In genomic region chr6:40894962-40895799, GRCh38 we compare ENCODE assay signal across 8 cellular contexts.
DNase-seq lines count a peak whose midpoint lies in the region; ATAC-seq and TF ChIP-seq lines count a peak whose summit lies in the region.

No MANE protein-coding gene starts in this region.

- H4K8ac ChIP-seq in neuronal stem cell (ENCODE audit: low read depth, low read length) = no peak overlapping the region

- H3K9me3 ChIP-seq in PC-3 (ENCODE audit: low read length) (no peaks in the 10 kb centered on the region), fibroblast of lung (ENCODE audit: control insufficient read depth, insufficient read depth, low read depth, low read length) (no peaks in the 10 kb centered on the region), neuronal stem cell (replicated peaks in 1 of 2; ENCODE audit: control insufficient read depth in 2 of 2, insufficient read depth in 1 of 2, low read depth in 1 of 2, low read length in 2 of 2) (no peaks in the 10 kb centered on the region)

- ATAC-seq in PC-3 = peak; percentile 99
- no peak for ATAC-seq in HG02885 (IDR thresholded peaks at IDR 0.05; ENCODE audit: poor library complexity, unreplicated experiment)
- no peak for ATAC-seq in HG03469 (IDR thresholded peaks at IDR 0.05; ENCODE audit: unreplicated experiment)
- no peak for ATAC-seq in activated CD8-positive, alpha-beta T cell treated with anti-CD3 and anti-CD28 coated beads for 36 hours

- H3K36me3 Mint-ChIP-seq in activated CD8-positive, alpha-beta T cell treated with anti-CD3 and anti-CD28 coated beads for 36 hours (ENCODE audit: low read depth) = no peaks in the 10 kb centered on the region

- H3K18ac ChIP-seq in neuronal stem cell (ENCODE audit: low read length) = no peak overlapping the region

- H3K9me2 ChIP-seq in PC-3 (replicated peaks; ENCODE audit: low read length) = no peaks in the 10 kb centered on the region

- no peak overlapping the region for H3K27ac ChIP-seq in PC-3 (ENCODE audit: low read length)
- no peak overlapping the region for H3K27ac ChIP-seq in fibroblast of lung (ENCODE audit: insufficient read depth, low read length)
- H3K27ac ChIP-seq in neuronal stem cell (replicated peaks; ENCODE audit: low read length) = no peak overlapping the region

- no peaks in the 10 kb centered on the region for H3K9me3 Mint-ChIP-seq in activated CD8-positive, alpha-beta T cell treated with anti-CD3 and anti-CD28 coated beads for 36 hours

- H4K91ac ChIP-seq in neuronal stem cell (ENCODE audit: low read depth, low read length, poor library complexity) = no peak overlapping the region

- no peak overlapping the region for H3K4me3 ChIP-seq in PC-3 (ENCODE audit: low read length)
- H3K4me3 ChIP-seq in fibroblast of lung (replicated peaks in 1 of 4; ENCODE audit: control extremely low read depth in 1 of 4, insufficient read depth in 1 of 4, low read depth in 3 of 4, low read length in 4 of 4) = no peak overlapping the region
- no peak overlapping the region for H3K4me3 ChIP-seq in neuronal stem cell (ENCODE audit: low read length in 2 of 2)

- H3K23ac ChIP-seq in neuronal stem cell (ENCODE audit: low read depth, low read length, poor library complexity) = no peak overlapping the region

- CTCF ChIA-PET in PC-3 (lab: Charles Lee) = interaction anchor here (0.7 to 1.4 kb wide), 3 partner anchors 67 to 132 kb away, joined by 4 to 13 read pairs (median 7); no protein-coding TSS in a partner anchor
- CTCF ChIA-PET in activated CD8-positive, alpha-beta T cell treated with anti-CD3 and anti-CD28 coated beads for 36 hours (lab: Charles Lee) = interaction anchor here (1.1 kb wide), 1 partner anchor 133 kb away, joined by 4 read pairs; no protein-coding TSS in a partner anchor

- POLR2A ChIA-PET in PC-3 (lab: Charles Lee; ENCODE audit: unreplicated experiment) = no interaction called here
- POLR2A ChIA-PET in activated CD8-positive, alpha-beta T cell treated with anti-CD3 and anti-CD28 coated beads for 36 hours (lab: Charles Lee) = no interaction called here

- H3K14ac ChIP-seq in neuronal stem cell (ENCODE audit: low read length) = no peak overlapping the region

- H3K4me1 Mint-ChIP-seq in activated CD8-positive, alpha-beta T cell treated with anti-CD3 and anti-CD28 coated beads for 36 hours (ENCODE audit: low read depth) = no peaks in the 10 kb centered on the region

- H3K4me3 Mint-ChIP-seq in activated CD8-positive, alpha-beta T cell treated with anti-CD3 and anti-CD28 coated beads for 36 hours = no peak overlapping the region

- H3K79me2 ChIP-seq in PC-3 (ENCODE audit: low read length) (no peaks in the 10 kb centered on the region), fibroblast of lung (ENCODE audit: control insufficient read depth, insufficient read depth, low read length) (no peaks in the 10 kb centered on the region)

- H3K9ac ChIP-seq in PC-3 (ENCODE audit: low read length) = no peak overlapping the region
- no peak overlapping the region for H3K9ac ChIP-seq in fibroblast of lung (ENCODE audit: insufficient read depth, low read length)
- H3K9ac ChIP-seq in neuronal stem cell (ENCODE audit: low read depth, low read length, poor library complexity) = no peak overlapping the region

- H3K4me2 ChIP-seq in PC-3 (ENCODE audit: low read length) (no peak overlapping the region), fibroblast of lung (ENCODE audit: extremely low read depth, insufficient read depth, low read length) (no peak overlapping the region), neuronal stem cell (ENCODE audit: insufficient read depth, low read length, poor library complexity, severe bottlenecking) (no peak overlapping the region)

- H2AK5ac ChIP-seq in neuronal stem cell (ENCODE audit: low read depth, low read length) = no peak overlapping the region

- no CpG with 5 or more reads among the region's 14 CpGs for WGBS in neuronal stem cell (ENCODE audit: extremely low coverage in 2 of 2, insufficient read length in 2 of 2, insufficient replicate concordance in 1 of 2), 2 donors

- peaks cover 7% of the 10 kb centered on the region for H3K27me3 Mint-ChIP-seq in activated CD8-positive, alpha-beta T cell treated with anti-CD3 and anti-CD28 coated beads for 36 hours

- H3K27me3 ChIP-seq in PC-3 (ENCODE audit: low read length) (0 out of 2 replicates have a peak, but pooled peaks cover 4% of the 10 kb centered on the region), fibroblast of lung (ENCODE audit: control insufficient read depth, insufficient read depth, low read length) (no peaks in the 10 kb centered on the region), neuronal stem cell (ENCODE audit: control insufficient read depth in 3 of 3, insufficient read depth in 3 of 3, low read depth in 1 of 3, low read length in 3 of 3) (no peaks in the 10 kb centered on the region)

- DNase-seq in DMS53 (lab: John Stamatoyannopoulos, UW) (peak; percentile 90), PC-3 (peak; percentile 74), fibroblast of lung (ENCODE audit: low read depth in 2 of 2) (peak; percentile 47 to 50), neuronal stem cell (ENCODE audit: low spot score) (peak; percentile 39), SIG-M5 treated with dmso at 0.1 percent for 504 hours (lab: John Stamatoyannopoulos, UW; ENCODE audit: unreplicated experiment) (no peak)
- DNase-seq in activated CD8-positive, alpha-beta T cell treated with anti-CD3 and anti-CD28 coated beads for 36 hours = no peak

- H2AFZ ChIP-seq in PC-3 (ENCODE audit: low read length) (peak overlapping the region; percentile 42), fibroblast of lung (ENCODE audit: low read length) (peak overlapping the region; percentile 47), neuronal stem cell (ENCODE audit: low read length) (peak overlapping the region; percentile 74)

- no peak overlapping the region for H2BK15ac ChIP-seq in neuronal stem cell (ENCODE audit: low read length)

- H4K20me1 ChIP-seq in PC-3 (ENCODE audit: low read length) (no peaks in the 10 kb centered on the region), fibroblast of lung (ENCODE audit: control insufficient read depth, extremely low read depth, insufficient read depth, low read length) (no peaks in the 10 kb centered on the region)

- H3K79me1 ChIP-seq in neuronal stem cell (ENCODE audit: low read depth, low read length) = no peaks in the 10 kb centered on the region

- TF ChIP-seq CTCF in PC-3 (conservative IDR thresholded peaks at IDR 0.05; ENCODE audit: low read depth, low read length) (peak; percentile 86), fibroblast of lung (conservative IDR thresholded peaks at IDR 0.05 in 1 of 2, IDR thresholded peaks at IDR 0.05 in 1 of 2; ENCODE audit: low read depth in 1 of 2, low read length in 2 of 2) (peak; percentile 65 to 66)
- no peak for TF ChIP-seq CTCF in activated CD8-positive, alpha-beta T cell treated with anti-CD3 and anti-CD28 coated beads for 36 hours (IDR thresholded peaks at IDR 0.05)

- H2BK120ac ChIP-seq in neuronal stem cell (ENCODE audit: low read depth, low read length) = no peak overlapping the region

- no peaks in the 10 kb centered on the region for H3F3A ChIP-seq in PC-3 (ENCODE audit: low read length, unreplicated experiment)

- no peak overlapping the region for H2BK5ac ChIP-seq in neuronal stem cell (ENCODE audit: low read length)

- H3K36me3 ChIP-seq in PC-3 (ENCODE audit: low read depth, low read length) (no peaks in the 10 kb centered on the region), fibroblast of lung (ENCODE audit: control insufficient read depth, insufficient read depth, low read length) (no peaks in the 10 kb centered on the region), neuronal stem cell (replicated peaks in 1 of 2; ENCODE audit: control insufficient read depth in 2 of 2, insufficient read depth in 2 of 2, low read length in 2 of 2) (no peaks in the 10 kb centered on the region)

- H3K27ac Mint-ChIP-seq in activated CD8-positive, alpha-beta T cell treated with anti-CD3 and anti-CD28 coated beads for 36 hours = no peak overlapping the region

- H3K4me1 ChIP-seq in PC-3 (ENCODE audit: insufficient read depth, low read length) = no peaks in the 10 kb centered on the region
- H3K4me1 ChIP-seq in fibroblast of lung (ENCODE audit: control insufficient read depth, extremely low read depth, insufficient read depth, low read length) = no peaks in the 10 kb centered on the region
- H3K4me1 ChIP-seq in neuronal stem cell (ENCODE audit: control insufficient read depth in 2 of 2, insufficient read depth in 1 of 2, low read depth in 1 of 2, low read length in 2 of 2) = no peaks in the 10 kb centered on the region

- intact Hi-C loops in PC-3 (cut with micrococcal nuclease) = loop anchor here (1.0 kb wide), 5 partner anchors 17 to 172 kb away; no protein-coding TSS in a partner anchor
- intact Hi-C loops in activated CD8-positive, alpha-beta T cell treated with anti-CD3 and anti-CD28 coated beads for 36 hours (cut with micrococcal nuclease) = no loop called here

- no peak overlapping the region for H3K4ac ChIP-seq in neuronal stem cell (ENCODE audit: low read length)

- H2BK12ac ChIP-seq in neuronal stem cell (ENCODE audit: low read length) = no peak overlapping the region

- no TSS peak for BruUV-seq in PC-3 (replicated peaks; lab: Mats Ljungman, UMichigan)

Comparison
In these comparisons a context has a peak if more than half of its experiments do, and no peak if none do; other contexts are left out.
1. DNase-seq: peak in DMS53 (single experiment), PC-3 (single experiment), fibroblast of lung (2 of 2) and neuronal stem cell (single experiment); none in SIG-M5 treated with dmso at 0.1 percent for 504 hours (single experiment) and activated CD8-positive, alpha-beta T cell treated with anti-CD3 and anti-CD28 coated beads for 36 hours (single experiment).
2. Peak in every context shown above with its lines, with median percentiles within 50 percentile points of each other: H2AFZ ChIP-seq.